ENCODE assay signal across 12 cellular contexts in genomic region chrX:122770581-122770980, GRCh38.
"Had no signal": no experiment of that assay in that cellular context is flagged by ENCODE, and none has a peak within 500 bp of the region (broad histone marks: within the 10 kb centered on the region; RNA-seq: fewer than 3 reads in every experiment).

No MANE protein-coding gene starts in this region.

- H3K4me3 ChIP-seq: esophagus muscularis mucosa, right lobe of liver, thyroid gland had no signal

- DNase-seq: activated CD4-positive, alpha-beta T cell treated with anti-CD3 and anti-CD28 coated beads for 4 hours; activated CD8-positive, alpha-beta memory T cell treated with anti-CD3 and anti-CD28 coated beads, Interleukin-2, amount 50 U/mL, for 48 hours; activated CD8-positive, alpha-beta T cell treated with anti-CD3 and anti-CD28 coated beads for 36 hours; aorta; foreskin fibroblast; mammary epithelial cell; naive thymus-derived CD8-positive, alpha-beta T cell; posterior cingulate gyrus; right lobe of liver; thyroid gland; WERI-Rb-1 had no signal
